21 cellular contexts compared by ENCODE assay signal in genomic region chr1:193569096-193569495, GRCh38.
A peak's percentile ranks its signal among the peaks of the same experiment; 100 is the strongest.
DNase-seq lines count a peak whose midpoint lies in the region; ATAC-seq and TF ChIP-seq lines count a peak whose summit lies in the region.
"Had no signal": no experiment of that assay in that cellular context is flagged by ENCODE, and none has a peak within 500 bp of the region (broad histone marks: within the 10 kb centered on the region; RNA-seq: fewer than 3 reads in every experiment).

No MANE protein-coding gene starts in this region.

- no peaks in the 10 kb centered on the region for H3K27me3 ChIP-seq in CD4-positive, CD25-positive, alpha-beta regulatory T cell (ENCODE audit: control insufficient read depth, insufficient read depth, low read length)
- no peaks in the 10 kb centered on the region for H3K27me3 ChIP-seq in CD8-positive, alpha-beta T cell (ENCODE audit: insufficient read depth, low read length)
- H3K27me3 ChIP-seq: testis had no signal

- no peaks in the 10 kb centered on the region for H3K36me3 ChIP-seq in CD4-positive, CD25-positive, alpha-beta regulatory T cell (ENCODE audit: control insufficient read depth, insufficient read depth, low read length)
- H3K36me3 ChIP-seq in CD8-positive, alpha-beta T cell (ENCODE audit: insufficient read depth, low read length), result no peaks in the 10 kb centered on the region
- H3K36me3 ChIP-seq: prostate gland had no signal

- H3K4me3 ChIP-seq in CD4-positive, CD25-positive, alpha-beta regulatory T cell (ENCODE audit: low read depth, low read length), result peak overlapping the region; percentile 49
- no peak overlapping the region for H3K4me3 ChIP-seq in CD8-positive, alpha-beta T cell (ENCODE audit: low read depth, low read length)
- H3K4me3 ChIP-seq: PC-9, prostate gland, skin epidermis, testis had no signal

- peak overlapping the region in 2 of 3 donors; percentile 42 to 57 for H3K27ac Mint-ChIP-seq in CD4-positive, CD25-positive, alpha-beta regulatory T cell
- peak overlapping the region; percentile 32 for H3K27ac Mint-ChIP-seq in CD8-positive, alpha-beta T cell
- peak overlapping the region; percentile 73 for H3K27ac Mint-ChIP-seq in activated CD4-positive, alpha-beta memory T cell treated with anti-CD3 and anti-CD28 coated beads for 36 hours
- H3K27ac Mint-ChIP-seq: B cell, nephron progenitor cell had no signal

- H3K9me3 ChIP-seq in CD4-positive, CD25-positive, alpha-beta regulatory T cell (ENCODE audit: control insufficient read depth in 2 of 2, low read length in 2 of 2), result no peaks in the 10 kb centered on the region
- no peaks in the 10 kb centered on the region for H3K9me3 ChIP-seq in CD8-positive, alpha-beta T cell (ENCODE audit: low read length)
- H3K9me3 ChIP-seq: prostate gland, testis had no signal

- H3K36me3 Mint-ChIP-seq in CD4-positive, CD25-positive, alpha-beta regulatory T cell, result peaks cover 17% of the 10 kb centered on the region
- H3K36me3 Mint-ChIP-seq in CD8-positive, alpha-beta T cell, result peaks cover 2% of the 10 kb centered on the region
- H3K36me3 Mint-ChIP-seq in activated CD4-positive, alpha-beta memory T cell treated with anti-CD3 and anti-CD28 coated beads for 36 hours, result peaks cover 33% of the 10 kb centered on the region

- no peaks in the 10 kb centered on the region for H3K27me3 Mint-ChIP-seq in CD4-positive, CD25-positive, alpha-beta regulatory T cell
- no peaks in the 10 kb centered on the region for H3K27me3 Mint-ChIP-seq in CD8-positive, alpha-beta T cell (ENCODE audit: low read depth)
- no peaks in the 10 kb centered on the region for H3K27me3 Mint-ChIP-seq in activated CD4-positive, alpha-beta memory T cell treated with anti-CD3 and anti-CD28 coated beads for 36 hours

- no peak for DNase-seq in CD4-positive, CD25-positive, alpha-beta regulatory T cell
- no peak for DNase-seq in CD8-positive, alpha-beta T cell
- DNase-seq in activated CD4-positive, alpha-beta memory T cell treated with anti-CD3 and anti-CD28 coated beads for 36 hours, result no peak
- DNase-seq in erythroblast (lab: John Stamatoyannopoulos, UW) (peak; percentile 42 to 55), SIG-M5 treated with dmso at 0.1 percent for 504 hours (lab: John Stamatoyannopoulos, UW; ENCODE audit: unreplicated experiment) (no peak), COLO829 (ENCODE audit: low spot score) (no peak), posterior vena cava (ENCODE audit: low spot score) (no peak)
- DNase-seq: activated CD4-positive, alpha-beta T cell treated with anti-CD3 and anti-CD28 coated beads, Interleukin-2, amount 50 U/mL, for 4 hours; activated effector memory CD4-positive, alpha-beta T cell treated with Interleukin-2 at 50 U/mL for 16 hours; amygdala; DMS153; hypothalamus; NCI-H1417; NCI-H774; nephron progenitor cell; stimulated activated CD4-positive, alpha-beta T cell treated with anti-CD3 and anti-CD28 coated beads, Interleukin-4, amount 100 ng/mL, for 4 hours; testis had no signal

- intact Hi-C loops in CD8-positive, alpha-beta T cell (cut with DNase I, micrococcal nuclease), result no loop called here
- intact Hi-C loops in activated CD4-positive, alpha-beta memory T cell treated with anti-CD3 and anti-CD28 coated beads for 36 hours (cut with micrococcal nuclease), result loop anchor here (1.0 kb wide), 4 partner anchors 11 to 151 kb away; no protein-coding TSS in a partner anchor
- intact Hi-C loops in posterior vena cava (cut with DNase I), result no loop called here

- TF ChIP-seq CTCF in CD8-positive, alpha-beta T cell (IDR thresholded peaks at IDR 0.05), result no peak

- peak overlapping the region; percentile 48 for H3K27ac ChIP-seq in CD4-positive, CD25-positive, alpha-beta regulatory T cell (ENCODE audit: insufficient read depth, low read length, poor library complexity, severe bottlenecking)
- H3K27ac ChIP-seq in CD8-positive, alpha-beta T cell (ENCODE audit: low read depth, low read length), result no peak overlapping the region
- H3K27ac ChIP-seq: PC-9, prostate gland, skin epidermis, testis had no signal

- H3K4me1 Mint-ChIP-seq in CD4-positive, CD25-positive, alpha-beta regulatory T cell, result peaks cover 23 to 37% (median 27%) of the 10 kb centered on the region in 4 donors
- peaks cover 25% of the 10 kb centered on the region for H3K4me1 Mint-ChIP-seq in CD8-positive, alpha-beta T cell (ENCODE audit: low read depth)
- peaks cover 29% of the 10 kb centered on the region for H3K4me1 Mint-ChIP-seq in activated CD4-positive, alpha-beta memory T cell treated with anti-CD3 and anti-CD28 coated beads for 36 hours (ENCODE audit: low read depth)
- H3K4me1 Mint-ChIP-seq: nephron progenitor cell had no signal

- no peak for ATAC-seq in CD4-positive, CD25-positive, alpha-beta regulatory T cell (ENCODE audit: low read depth in 2 of 2)
- ATAC-seq in CD8-positive, alpha-beta T cell, result no peak

- H3K9me3 Mint-ChIP-seq in CD4-positive, CD25-positive, alpha-beta regulatory T cell, result peaks cover 0 to 17% (median 2%) of the 10 kb centered on the region in 7 donors
- H3K9me3 Mint-ChIP-seq in CD8-positive, alpha-beta T cell, result peaks cover 13% of the 10 kb centered on the region
- peaks cover 32% of the 10 kb centered on the region for H3K9me3 Mint-ChIP-seq in activated CD4-positive, alpha-beta memory T cell treated with anti-CD3 and anti-CD28 coated beads for 36 hours

- CTCF ChIA-PET in CD8-positive, alpha-beta T cell (lab: Charles Lee), result no interaction called here
- CTCF ChIA-PET in activated CD4-positive, alpha-beta memory T cell treated with anti-CD3 and anti-CD28 coated beads for 36 hours (lab: Charles Lee), result interaction anchor here (0.6 to 1.4 kb wide), 3 partner anchors 10 to 261 kb away, joined by 3 to 4 read pairs (median 3); no protein-coding TSS in a partner anchor

- H3K4me3 Mint-ChIP-seq in CD4-positive, CD25-positive, alpha-beta regulatory T cell, result no peak overlapping the region
- no peak overlapping the region for H3K4me3 Mint-ChIP-seq in CD8-positive, alpha-beta T cell
- no peak overlapping the region for H3K4me3 Mint-ChIP-seq in activated CD4-positive, alpha-beta memory T cell treated with anti-CD3 and anti-CD28 coated beads for 36 hours
- H3K4me3 Mint-ChIP-seq: B cell, nephron progenitor cell had no signal

- POLR2A ChIA-PET in CD8-positive, alpha-beta T cell (lab: Charles Lee), result interaction anchor here (1.5 kb wide), 1 partner anchor 9 kb away, joined by 4 read pairs; no protein-coding TSS in a partner anchor
- POLR2A ChIA-PET in activated CD4-positive, alpha-beta memory T cell treated with anti-CD3 and anti-CD28 coated beads for 36 hours (lab: Charles Lee), result interaction anchor here (0.9 to 1.2 kb wide), 2 partner anchors 28 to 120 kb away, joined by 3 to 4 read pairs; no protein-coding TSS in a partner anchor

- peaks cover 9% of the 10 kb centered on the region for H3K4me1 ChIP-seq in CD4-positive, CD25-positive, alpha-beta regulatory T cell (ENCODE audit: control insufficient read depth, insufficient read depth, low read length, poor library complexity, severe bottlenecking)
- H3K4me1 ChIP-seq in CD8-positive, alpha-beta T cell (ENCODE audit: insufficient read depth, low read length), result no peaks in the 10 kb centered on the region
- H3K4me1 ChIP-seq: prostate gland had no signal

- TF ChIP-seq POLR2A in erythroblast (IDR thresholded peaks at IDR 0.05; ENCODE audit: low read length), result no peak

Comparison
In these comparisons a context has a peak if more than half of its experiments do, and no peak if none do; other contexts are left out.
1. DNase-seq: peak in erythroblast (2 of 2); none in CD4-positive, CD25-positive, alpha-beta regulatory T cell (0 of 3), CD8-positive, alpha-beta T cell (0 of 7), activated CD4-positive, alpha-beta memory T cell treated with anti-CD3 and anti-CD28 coated beads for 36 hours (single experiment), SIG-M5 treated with dmso at 0.1 percent for 504 hours (single experiment), COLO829 (single experiment) and posterior vena cava (single experiment).
2. Peak in every context shown above with its lines, with median percentiles within 50 percentile points of each other: H3K27ac Mint-ChIP-seq.